8 cellular contexts compared by ENCODE assay signal in the genomic region with DNA sequence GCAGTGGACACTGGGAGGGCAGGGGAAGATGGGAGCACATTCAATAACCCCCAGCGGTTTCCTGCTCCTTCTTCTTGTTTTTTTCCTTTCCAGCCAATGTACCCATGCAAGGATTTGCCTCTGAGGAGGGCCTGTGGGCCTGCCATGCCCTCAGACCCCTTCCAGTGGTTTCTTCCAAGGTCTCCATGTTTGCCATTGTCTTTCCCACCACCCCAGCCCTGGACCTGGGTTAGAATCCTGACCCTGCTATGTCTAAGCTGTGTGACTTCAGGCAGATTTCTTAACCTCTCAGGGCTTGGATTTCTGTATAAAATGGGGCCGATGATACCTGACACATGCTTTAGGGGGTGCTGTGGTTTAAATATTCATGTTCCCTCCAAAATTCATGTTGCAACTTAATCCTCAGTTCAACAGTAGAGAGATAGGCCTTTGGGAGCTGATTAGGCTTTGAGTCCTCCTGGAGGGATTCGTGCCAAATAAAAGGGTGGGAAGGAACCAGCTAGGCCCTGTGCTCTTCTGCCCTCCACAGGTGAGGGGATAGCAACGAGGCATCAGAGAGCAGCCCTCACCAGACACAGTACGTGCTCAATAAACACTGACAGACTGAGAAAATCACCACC. TPM values are rescaled to one million over a fixed set of nuclear protein-coding genes. Genes with fewer than 3 reads are reported as not detected.
DNase-seq lines count a peak whose midpoint lies in the region; ATAC-seq and TF ChIP-seq lines count a peak whose summit lies in the region.

No MANE protein-coding gene starts in this region.

- H3K27me3 ChIP-seq in A673 (replicated peaks; ENCODE audit: insufficient read depth, low read depth, low read length, poor library complexity) (no peaks in the 10 kb centered on the region), GM23338 (ENCODE audit: insufficient read depth) (no peaks in the 10 kb centered on the region)

- peak; percentile 74 for ATAC-seq in GM23338

- H3K27ac Mint-ChIP-seq in GM23338, result no peak overlapping the region
- H3K27ac Mint-ChIP-seq in activated T-helper 2 cell treated with anti-CD3 and anti-CD28 coated beads, Interferon-gamma antibody, Interleukin-2, Interleukin-4, amounts not matched to agents 10 μg/mL and 5 μg/mL and 100 μg/mL, durations not matched to agents 14 hours and 24 hours and 36 hours, result no peak overlapping the region

- H3K36me3 Mint-ChIP-seq in GM23338 (ENCODE audit: low read depth), result no peaks in the 10 kb centered on the region
- H3K36me3 Mint-ChIP-seq in activated T-helper 2 cell treated with anti-CD3 and anti-CD28 coated beads, Interferon-gamma antibody, Interleukin-2, Interleukin-4, amounts not matched to agents 10 μg/mL and 5 μg/mL and 100 μg/mL, durations not matched to agents 14 hours and 24 hours and 36 hours (ENCODE audit: low read depth), result no peaks in the 10 kb centered on the region

- POLR2A ChIA-PET in A673 (lab: Charles Lee; ENCODE audit: low non-redundant PET), result interaction anchor here (0.6 kb wide), 1 partner anchor 390 kb away, joined by 4 read pairs; no protein-coding TSS in a partner anchor

- H3K27ac ChIP-seq in A673 (ENCODE audit: low read depth, low read length, poor library complexity, severe bottlenecking) (no peak overlapping the region), GM23338 (ENCODE audit: low read depth) (no peak overlapping the region)

- no peaks in the 10 kb centered on the region for H4K20me1 ChIP-seq in GM23338 (replicated peaks; ENCODE audit: insufficient read depth)

- CTCF ChIA-PET in A673 (lab: Charles Lee), result no interaction called here

- H3K4me3 Mint-ChIP-seq in GM23338, result no peak overlapping the region
- no peak overlapping the region for H3K4me3 Mint-ChIP-seq in activated T-helper 2 cell treated with anti-CD3 and anti-CD28 coated beads, Interferon-gamma antibody, Interleukin-2, Interleukin-4, amounts not matched to agents 10 μg/mL and 5 μg/mL and 100 μg/mL, durations not matched to agents 14 hours and 24 hours and 36 hours (ENCODE audit: low read depth)

- peaks cover 8% of the 10 kb centered on the region for H3K27me3 Mint-ChIP-seq in GM23338 (ENCODE audit: insufficient read depth, low read depth, poor library complexity)
- no peaks in the 10 kb centered on the region for H3K27me3 Mint-ChIP-seq in activated T-helper 2 cell treated with anti-CD3 and anti-CD28 coated beads, Interferon-gamma antibody, Interleukin-2, Interleukin-4, amounts not matched to agents 10 μg/mL and 5 μg/mL and 100 μg/mL, durations not matched to agents 14 hours and 24 hours and 36 hours (ENCODE audit: low read depth)

- no TSS peak for BruUV-seq in A673 (replicated peaks; lab: Mats Ljungman, UMichigan)

- peak; percentile 31; the same call in 1 of the 2 replicates for TF ChIP-seq CTCF in A673 (conservative IDR thresholded peaks at IDR 0.05; ENCODE audit: low read depth, low read length)
- peak; percentile 59 to 72 for TF ChIP-seq CTCF in GM23338 (conservative IDR thresholded peaks at IDR 0.05; ENCODE audit: low read depth in 2 of 2)
- peak; percentile 57 for TF ChIP-seq CTCF in fibroblast of pulmonary artery (IDR thresholded peaks at IDR 0.05; ENCODE audit: low read length, missing control alignments)

- H3K9me3 Mint-ChIP-seq in GM23338, result no peaks in the 10 kb centered on the region
- no peaks in the 10 kb centered on the region for H3K9me3 Mint-ChIP-seq in activated T-helper 2 cell treated with anti-CD3 and anti-CD28 coated beads, Interferon-gamma antibody, Interleukin-2, Interleukin-4, amounts not matched to agents 10 μg/mL and 5 μg/mL and 100 μg/mL, durations not matched to agents 14 hours and 24 hours and 36 hours

- H2AFZ ChIP-seq in GM23338, result 0 out of 2 replicates have a peak overlapping the region, but pooled peaks have one; percentile 59

- H3K36me3 ChIP-seq in A673 (ENCODE audit: insufficient read depth, low read length, poor library complexity, severe bottlenecking) (no peaks in the 10 kb centered on the region), GM23338 (ENCODE audit: insufficient read depth) (no peaks in the 10 kb centered on the region)

- no peaks in the 10 kb centered on the region for H3K9me3 ChIP-seq in A673 (ENCODE audit: low read depth, low read length, poor library complexity, severe bottlenecking)

- 0 out of 2 replicates have a peak, but pooled peaks cover 2% of the 10 kb centered on the region for H3F3A ChIP-seq in GM23338 (replicated peaks; ENCODE audit: low read depth)

- H3K4me3 ChIP-seq in A673 (ENCODE audit: low read depth, low read length, poor library complexity, severe bottlenecking) (no peak overlapping the region), GM23338 (no peak overlapping the region), fibroblast of pulmonary artery (replicated peaks; ENCODE audit: low read depth, low read length) (no peak overlapping the region)

- intact Hi-C loops in A673 (cut with micrococcal nuclease; ENCODE audit: unreplicated experiment), result no loop called here
- intact Hi-C loops in activated T-helper 2 cell treated with anti-CD3 and anti-CD28 coated beads, Interferon-gamma antibody, Interleukin-2, Interleukin-4, amounts not matched to agents 10 μg/mL and 5 μg/mL and 100 μg/mL, durations not matched to agents 14 hours and 24 hours and 36 hours (cut with micrococcal nuclease), result no loop called here

- peaks cover 8% of the 10 kb centered on the region for H3K4me1 Mint-ChIP-seq in GM23338
- peaks cover 4% of the 10 kb centered on the region for H3K4me1 Mint-ChIP-seq in activated T-helper 2 cell treated with anti-CD3 and anti-CD28 coated beads, Interferon-gamma antibody, Interleukin-2, Interleukin-4, amounts not matched to agents 10 μg/mL and 5 μg/mL and 100 μg/mL, durations not matched to agents 14 hours and 24 hours and 36 hours (ENCODE audit: low read depth)

- DNase-seq in A673 (ENCODE audit: low spot score) (peak; percentile 37), GM23338 (ENCODE audit: low spot score) (peak; percentile 73), RPMI7951 (ENCODE audit: low read depth) (peak; percentile 61), fibroblast of pulmonary artery (ENCODE audit: low read depth) (peak; percentile 73), ecto neural progenitor cell (ENCODE audit: low spot score) (no peak), HuH-7.5 (ENCODE audit: low spot score) (no peak), NCI-H524 treated with DMSO at 0.1 percent for 48 hours (lab: John Stamatoyannopoulos, UW) (no peak)
- DNase-seq in activated T-helper 2 cell treated with anti-CD3 and anti-CD28 coated beads, Interferon-gamma antibody, Interleukin-2, Interleukin-4, amounts not matched to agents 10 μg/mL and 5 μg/mL and 100 μg/mL, durations not matched to agents 14 hours and 24 hours and 36 hours (ENCODE audit: low spot score), result no peak

- no peaks in the 10 kb centered on the region for H3K9me2 ChIP-seq in GM23338 (ENCODE audit: insufficient read depth)

- H3K4me1 ChIP-seq in A673 (ENCODE audit: insufficient read depth, low read length, poor library complexity, severe bottlenecking) (no peaks in the 10 kb centered on the region), GM23338 (ENCODE audit: insufficient read depth) (peaks cover 9% of the 10 kb centered on the region; the same call in 1 of the 2 replicates)

- no peak overlapping the region for H3K4me2 ChIP-seq in GM23338

- H3K79me2 ChIP-seq in GM23338 (replicated peaks; ENCODE audit: insufficient read depth), result no peaks in the 10 kb centered on the region

TF ChIP-seq in GM23338, 12 proteins besides CTCF, POLR2A, EP300 and RAD21:
- TF ChIP-seq EZH2phosphoT487 (IDR thresholded peaks at IDR 0.05; ENCODE audit: unreplicated experiment), result no peak
- TF ChIP-seq STAT1 (IDR thresholded peaks at IDR 0.05; ENCODE audit: unreplicated experiment), result no peak
- no peak for TF ChIP-seq POLR2AphosphoS5 (IDR thresholded peaks at IDR 0.05; ENCODE audit: low read depth)

RNA-seq across cellular contexts. Expression of gene FLNB, which starts 46.3 kb away (rescaled TPM):
- 41.2 and 43.7 TPM in 2 replicates for total RNA-seq in A673 (2021)
- 155 and 179 TPM in 2 replicates for total RNA-seq in GM23338 (2014; rRNA removed; shearing (Covaris generic))
- 36.5 and 39.7 TPM in 2 replicates for polyA plus RNA-seq in GM23338 (2016; fragmentation: Nextera tagmentation; extraction: Ambion mirVana)
- total RNA-seq in RPMI7951 (2014; rRNA removed; shearing (Covaris generic)), result 104 TPM in 2 replicates
- 34.8 and 35.6 TPM in 2 replicates for total RNA-seq in activated T-helper 2 cell treated with anti-CD3 and anti-CD28 coated beads, Interferon-gamma antibody, Interleukin-2, Interleukin-4, amounts not matched to agents 10 μg/mL and 5 μg/mL and 100 μg/mL, durations not matched to agents 14 hours and 24 hours and 36 hours

Comparison
In these comparisons a context has a peak if more than half of its experiments do, and no peak if none do; other contexts are left out.
1. DNase-seq: peak in A673 (single experiment), GM23338 (single experiment), RPMI7951 (single experiment) and fibroblast of pulmonary artery (single experiment); none in ecto neural progenitor cell (single experiment), HuH-7.5 (single experiment), NCI-H524 treated with DMSO at 0.1 percent for 48 hours (single experiment) and activated T-helper 2 cell treated with anti-CD3 and anti-CD28 coated beads, Interferon-gamma antibody, Interleukin-2, Interleukin-4, amounts not matched to agents 10 μg/mL and 5 μg/mL and 100 μg/mL, durations not matched to agents 14 hours and 24 hours and 36 hours (single experiment).
2. Peak in every context shown above with its lines, with median percentiles within 50 percentile points of each other: CTCF ChIP-seq.